Comparison of ENCODE assay signal across 12 cellular contexts in the genomic region with DNA sequence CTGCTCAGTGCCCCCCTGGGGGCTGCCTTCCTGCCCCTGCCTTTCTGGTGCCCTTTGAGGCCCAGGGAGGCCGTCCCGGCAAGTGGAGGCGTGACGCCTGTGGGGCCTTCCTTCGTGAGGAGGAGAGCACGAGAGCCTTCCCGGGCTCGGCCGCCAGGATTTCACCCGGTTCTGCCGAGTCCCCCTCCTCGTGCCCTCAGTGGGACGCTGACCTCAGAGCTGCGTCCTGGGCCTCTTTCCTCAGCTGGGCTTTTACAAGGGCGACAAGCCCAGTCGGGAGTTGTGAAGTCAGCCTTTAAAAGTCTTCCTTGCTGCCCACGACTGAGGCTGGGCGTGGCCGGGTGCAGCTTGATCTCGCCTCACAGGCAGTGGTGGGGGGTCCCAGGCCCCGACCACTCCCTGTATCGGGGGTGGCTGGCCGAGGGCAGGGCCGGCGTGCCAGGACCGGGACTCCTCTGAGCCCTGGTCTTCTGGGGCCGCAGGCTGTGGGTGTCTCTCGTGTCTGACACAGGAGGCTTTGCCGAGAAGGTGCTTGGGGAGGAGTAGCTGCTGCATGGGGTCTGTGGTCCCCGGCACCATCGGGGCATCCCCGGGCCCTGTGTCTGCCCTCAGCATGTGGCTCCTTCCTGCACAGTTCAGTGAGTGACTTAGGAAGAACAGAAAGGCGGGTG. TPM values are rescaled to one million over a fixed set of nuclear protein-coding genes. Genes with fewer than 3 reads are reported as not detected.
DNase-seq lines count a peak whose midpoint lies in the region; ATAC-seq and TF ChIP-seq lines count a peak whose summit lies in the region.
"Had no signal": no experiment of that assay in that cellular context is flagged by ENCODE, and none has a peak within 500 bp of the region (broad histone marks: within the 10 kb centered on the region; RNA-seq: fewer than 3 reads in every experiment).

No MANE protein-coding gene starts in this region.

- no peak for TF ChIP-seq POLR2A in body of pancreas (IDR thresholded peaks at IDR 0.05)
- no peak for TF ChIP-seq POLR2A in sigmoid colon (IDR thresholded peaks at IDR 0.05)

- ATAC-seq in body of pancreas (no peak), HG02759 (IDR thresholded peaks at IDR 0.05; ENCODE audit: unreplicated experiment) (no peak)
- no peak for ATAC-seq in naive thymus-derived CD8-positive, alpha-beta T cell
- ATAC-seq: activated CD8-positive, alpha-beta memory T cell treated with anti-CD3 and anti-CD28 coated beads, Interleukin-2, amount 10 ng/mL, durations not matched to agents 7 days and 5 days had no signal

- no peaks in the 10 kb centered on the region for H3K27me3 ChIP-seq in body of pancreas
- no peaks in the 10 kb centered on the region for H3K27me3 ChIP-seq in sigmoid colon

- peak in 1 of 4 donors; percentile 72 for TF ChIP-seq EP300 in sigmoid colon (IDR thresholded peaks at IDR 0.05)

- H3K36me3 ChIP-seq in body of pancreas (replicated peaks in 1 of 2; ENCODE audit: insufficient read depth in 1 of 2, low read depth in 2 of 2) (no peaks in the 10 kb centered on the region), sigmoid colon (no peaks in the 10 kb centered on the region)

- H3K9me3 Mint-ChIP-seq in naive thymus-derived CD8-positive, alpha-beta T cell: no peaks in the 10 kb centered on the region
- H3K9me3 Mint-ChIP-seq: central memory CD8-positive, alpha-beta T cell had no signal

- H3K27ac ChIP-seq in body of pancreas (peak overlapping the region; percentile 63 to 79 (median 75)), sigmoid colon (peak overlapping the region; percentile 84 to 97 (median 94))

- intact Hi-C loops in body of pancreas (cut with DNase I): no loop called here
- intact Hi-C loops in sigmoid colon (cut with DNase I): loop anchor here (5.0 kb wide), 2 partner anchors 42 to 87 kb away; a partner anchor contains a TSS

- TF ChIP-seq CTCF in body of pancreas (IDR thresholded peaks at IDR 0.05): no peak
- TF ChIP-seq CTCF in sigmoid colon (IDR thresholded peaks at IDR 0.05): peak in 1 of 4 experiments; percentile 26

- peaks cover 0 to 9% (median 4%) of the 10 kb centered on the region in 5 donors for H3K27me3 Mint-ChIP-seq in naive thymus-derived CD8-positive, alpha-beta T cell
- H3K27me3 Mint-ChIP-seq: activated CD8-positive, alpha-beta memory T cell treated with anti-CD3 and anti-CD28 coated beads, Interleukin-2, amount 10 ng/mL, durations not matched to agents 7 days and 5 days had no signal

- peaks cover 0 to 1% (median 0%) of the 10 kb centered on the region in 4 donors for H3K4me1 Mint-ChIP-seq in naive thymus-derived CD8-positive, alpha-beta T cell
- H3K4me1 Mint-ChIP-seq: activated CD8-positive, alpha-beta memory T cell treated with anti-CD3 and anti-CD28 coated beads, Interleukin-2, amount 10 ng/mL, durations not matched to agents 7 days and 5 days had no signal

- H3K4me1 ChIP-seq in body of pancreas (peaks cover 30% of the 10 kb centered on the region), sigmoid colon (peaks cover 0 to 81% (median 75%) of the 10 kb centered on the region in 4 donors)

- H3K9me3 ChIP-seq in body of pancreas: no peaks in the 10 kb centered on the region
- no peaks in the 10 kb centered on the region for H3K9me3 ChIP-seq in sigmoid colon

- POLR2A ChIA-PET in naive thymus-derived CD8-positive, alpha-beta T cell (lab: Charles Lee): no interaction called here

- DNase-seq in AG20443 (ENCODE audit: low spot score): peak; percentile 61
- no peak for DNase-seq in body of pancreas
- peak; percentile 64 for DNase-seq in hepatic stellate cell (ENCODE audit: low spot score)
- peak; percentile 87 for DNase-seq in sigmoid colon
- no peak for DNase-seq in LoVo (ENCODE audit: low spot score)
- DNase-seq in activated T-cell treated with anti-CD3 and anti-CD28 coated beads, Interleukin-2, amount 50 U/mL, for 1 hour: no peak
- DNase-seq in naive thymus-derived CD8-positive, alpha-beta T cell: no peak
- DNase-seq: activated CD8-positive, alpha-beta memory T cell treated with anti-CD3 and anti-CD28 coated beads, Interleukin-2, amount 10 ng/mL, durations not matched to agents 7 days and 5 days; NCI-H446 treated with DMSO at 0.1 percent for 48 hours had no signal

- no peak overlapping the region for H3K4me3 ChIP-seq in body of pancreas
- peak overlapping the region; percentile 8 to 31 (median 24) for H3K4me3 ChIP-seq in sigmoid colon
- H3K4me3 ChIP-seq: K562 had no signal

- no peak overlapping the region for H3K4me3 Mint-ChIP-seq in naive thymus-derived CD8-positive, alpha-beta T cell
- H3K4me3 Mint-ChIP-seq: activated CD8-positive, alpha-beta memory T cell treated with anti-CD3 and anti-CD28 coated beads, Interleukin-2, amount 10 ng/mL, durations not matched to agents 7 days and 5 days; central memory CD8-positive, alpha-beta T cell had no signal

- 80 to 95% methylated on average over 15 to 21 of the region's 33 CpGs for WGBS in body of pancreas, 2 donors
- WGBS in sigmoid colon, 2 donors: 68 to 72% methylated on average over 33 of the region's 33 CpGs

- H3K27ac Mint-ChIP-seq in naive thymus-derived CD8-positive, alpha-beta T cell: no peak overlapping the region
- H3K27ac Mint-ChIP-seq: activated CD8-positive, alpha-beta memory T cell treated with anti-CD3 and anti-CD28 coated beads, Interleukin-2, amount 10 ng/mL, durations not matched to agents 7 days and 5 days had no signal

- no peaks in the 10 kb centered on the region for H3K36me3 Mint-ChIP-seq in naive thymus-derived CD8-positive, alpha-beta T cell
- H3K36me3 Mint-ChIP-seq: activated CD8-positive, alpha-beta memory T cell treated with anti-CD3 and anti-CD28 coated beads, Interleukin-2, amount 10 ng/mL, durations not matched to agents 7 days and 5 days had no signal

RNA-seq across cellular contexts. Expression of a gene that starts 41.8 kb away (rescaled TPM):
- total RNA-seq in body of pancreas: 10 to 100 TPM; 12.7 to 26.0 TPM
- 10 to 100 TPM; 18.4 to 51.3 (median 23.3) TPM for total RNA-seq in sigmoid colon
- 10 to 100 TPM in 2 of 3 donors, 1 to 10 TPM in 1; 3.0 to 27.5 (median 10.4) TPM for polyA plus RNA-seq in sigmoid colon
- total RNA-seq in naive thymus-derived CD8-positive, alpha-beta T cell: under 1 TPM; 0.60 to 0.66 TPM
- not detected for polyA plus RNA-seq in naive thymus-derived CD8-positive, alpha-beta T cell
- polyA plus RNA-seq: K562 had no signal

RNA-seq across cellular contexts. Expression of a gene that starts 55.8 kb away (rescaled TPM):
- total RNA-seq in body of pancreas: not detected
- not detected for total RNA-seq in sigmoid colon
- not detected for polyA plus RNA-seq in sigmoid colon
- not detected for total RNA-seq in naive thymus-derived CD8-positive, alpha-beta T cell
- polyA plus RNA-seq in naive thymus-derived CD8-positive, alpha-beta T cell: not detected
- total RNA-seq: activated CD8-positive, alpha-beta memory T cell treated with anti-CD3 and anti-CD28 coated beads, Interleukin-2, amount 10 ng/mL, durations not matched to agents 7 days and 5 days; K562 had no signal
- polyA plus RNA-seq: K562 had no signal

Comparison
In these comparisons a context has a peak if more than half of its experiments do, and no peak if none do; other contexts are left out.
1. DNase-seq: peak in AG20443 (single experiment), hepatic stellate cell (single experiment) and sigmoid colon (single experiment); none in body of pancreas (0 of 4), LoVo (single experiment), activated T-cell treated with anti-CD3 and anti-CD28 coated beads, Interleukin-2, amount 50 U/mL, for 1 hour (single experiment) and naive thymus-derived CD8-positive, alpha-beta T cell (0 of 10).
2. H3K4me3 ChIP-seq: peak in sigmoid colon (4 of 4); none in body of pancreas (0 of 2).
3. RNA of a gene that starts 41.8 kb away (total RNA-seq): 12.7 to 26.0 TPM in body of pancreas and 18.4 to 51.3 TPM in sigmoid colon; 0.60 to 0.66 TPM in naive thymus-derived CD8-positive, alpha-beta T cell; every median in the first group is over 4 times any median in the second.